Comparison of ENCODE assay signal across 25 cellular contexts in genomic region chr18:59706499-59706898, GRCh38. TPM values are rescaled to one million over a fixed set of nuclear protein-coding genes. Genes with fewer than 3 reads are reported as not detected.
"Had no signal": no experiment of that assay in that cellular context is flagged by ENCODE, and none has a peak within 500 bp of the region (broad histone marks: within the 10 kb centered on the region; RNA-seq: fewer than 3 reads in every experiment).

No MANE protein-coding gene starts in this region.

- H3K4me3 ChIP-seq: cardiac muscle cell, hepatocyte, right lobe of liver, thoracic aorta, upper lobe of left lung had no signal

- H2AFZ ChIP-seq: hepatocyte had no signal

- H3K79me2 ChIP-seq: hepatocyte had no signal

- H3K9me3 ChIP-seq: right lobe of liver, thoracic aorta, upper lobe of left lung had no signal

- H3K4me1 ChIP-seq: right lobe of liver, upper lobe of left lung had no signal

- H3K4me3 Mint-ChIP-seq: activated CD8-positive, alpha-beta T cell treated with anti-CD3 and anti-CD28 coated beads, Interleukin-2, amount 10 ng/mL, durations not matched to agents 7 days and 5 days; activated naive CD8-positive, alpha-beta T cell treated with anti-CD3 and anti-CD28 coated beads, Interleukin-2, amount 50 U/mL, for 24 hours; activated T-helper 1 cell treated with anti-CD3 and anti-CD28 coated beads, Interleukin-12 subunit alpha, Interleukin-12 subunit beta, Interleukin-2, Interleukin-4 antibody, amounts not matched to agents 30 ng/mL and 10 ng/mL and 1 ng/mL, durations not matched to agents 14 hours and 24 hours and 36 hours; immature natural killer cell; naive B cell; stimulated activated naive B cell treated with anti-CD40 and anti-IgM and Interleukin-4, amounts not matched to agents 10 μg/mL and 1 μg/mL and 100 μg/mL, for 72 hours had no signal

- H3K4me2 ChIP-seq: hepatocyte had no signal

- ATAC-seq: activated CD8-positive, alpha-beta T cell treated with anti-CD3 and anti-CD28 coated beads, Interleukin-2, amount 10 ng/mL, durations not matched to agents 7 days and 5 days; activated naive CD8-positive, alpha-beta T cell treated with anti-CD3 and anti-CD28 coated beads, Interleukin-2, amount 50 U/mL, for 24 hours; left cardiac atrium; right lobe of liver; stimulated activated naive B cell treated with anti-CD40 and anti-IgM and Interleukin-4, amounts not matched to agents 10 μg/mL and 1 μg/mL and 100 μg/mL, for 72 hours had no signal

- H3K27me3 Mint-ChIP-seq: activated naive CD8-positive, alpha-beta T cell treated with anti-CD3 and anti-CD28 coated beads, Interleukin-2, amount 50 U/mL, for 24 hours had no signal

- H3K36me3 ChIP-seq: cardiac muscle cell, right lobe of liver, thoracic aorta, upper lobe of left lung had no signal

- DNase-seq: activated CD4-positive, alpha-beta T cell treated with anti-CD3 and anti-CD28 coated beads for 1 hour; activated CD4-positive, alpha-beta T cell treated with anti-CD3 and anti-CD28 coated beads, Interleukin-2, amount 50 U/mL, for 1 hour; activated CD8-positive, alpha-beta T cell treated with anti-CD3 and anti-CD28 coated beads, Interleukin-2, amount 10 ng/mL, durations not matched to agents 7 days and 5 days; activated gamma-delta T cell; activated naive CD4-positive, alpha-beta T cell treated with anti-CD3 and anti-CD28 coated beads, Interleukin-2, amount 50 U/mL, for 16 hours; activated naive CD8-positive, alpha-beta T cell treated with anti-CD3 and anti-CD28 coated beads, Interleukin-2, amount 50 U/mL, for 24 hours; erythroblast; foreskin melanocyte; glutamatergic neuron; immature natural killer cell; left cardiac atrium; mesenchymal stem cell; naive B cell; occipital lobe; right lobe of liver; small intestine; stimulated activated CD4-positive, alpha-beta T cell treated with anti-CD3 and anti-CD28 coated beads, Interleukin-15, amount 100 ng/mL, for 24 hours; stimulated activated naive B cell treated with anti-CD40 and anti-IgM and Interleukin-4, amounts not matched to agents 10 μg/mL and 1 μg/mL and 100 μg/mL, for 72 hours; upper lobe of left lung had no signal

- H3K27ac ChIP-seq: cardiac muscle cell, hepatocyte, right lobe of liver, thoracic aorta, upper lobe of left lung, VCaP had no signal

- H3K4me1 Mint-ChIP-seq: activated naive CD8-positive, alpha-beta T cell treated with anti-CD3 and anti-CD28 coated beads, Interleukin-2, amount 50 U/mL, for 24 hours; immature natural killer cell; naive B cell; stimulated activated naive B cell treated with anti-CD40 and anti-IgM and Interleukin-4, amounts not matched to agents 10 μg/mL and 1 μg/mL and 100 μg/mL, for 72 hours had no signal

- H3K36me3 Mint-ChIP-seq: immature natural killer cell; naive B cell; stimulated activated naive B cell treated with anti-CD40 and anti-IgM and Interleukin-4, amounts not matched to agents 10 μg/mL and 1 μg/mL and 100 μg/mL, for 72 hours had no signal

- FAIRE-seq: small intestine had no signal

- H3K9me3 Mint-ChIP-seq: activated naive CD8-positive, alpha-beta T cell treated with anti-CD3 and anti-CD28 coated beads, Interleukin-2, amount 50 U/mL, for 24 hours; activated T-helper 1 cell treated with anti-CD3 and anti-CD28 coated beads, Interleukin-12 subunit alpha, Interleukin-12 subunit beta, Interleukin-2, Interleukin-4 antibody, amounts not matched to agents 30 ng/mL and 10 ng/mL and 1 ng/mL, durations not matched to agents 14 hours and 24 hours and 36 hours; stimulated activated naive B cell treated with anti-CD40 and anti-IgM and Interleukin-4, amounts not matched to agents 10 μg/mL and 1 μg/mL and 100 μg/mL, for 72 hours had no signal

- H3K27me3 ChIP-seq: right lobe of liver, upper lobe of left lung had no signal

- H3K27ac Mint-ChIP-seq: activated CD8-positive, alpha-beta T cell treated with anti-CD3 and anti-CD28 coated beads, Interleukin-2, amount 10 ng/mL, durations not matched to agents 7 days and 5 days; activated naive CD8-positive, alpha-beta T cell treated with anti-CD3 and anti-CD28 coated beads, Interleukin-2, amount 50 U/mL, for 24 hours; activated T-helper 1 cell treated with anti-CD3 and anti-CD28 coated beads, Interleukin-12 subunit alpha, Interleukin-12 subunit beta, Interleukin-2, Interleukin-4 antibody, amounts not matched to agents 30 ng/mL and 10 ng/mL and 1 ng/mL, durations not matched to agents 14 hours and 24 hours and 36 hours; immature natural killer cell; stimulated activated naive B cell treated with anti-CD40 and anti-IgM and Interleukin-4, amounts not matched to agents 10 μg/mL and 1 μg/mL and 100 μg/mL, for 72 hours had no signal

RNA-seq across cellular contexts. Expression of gene CCBE1, which starts 9.3 kb away (rescaled TPM):
- total RNA-seq: activated CD8-positive, alpha-beta T cell treated with anti-CD3 and anti-CD28 coated beads, Interleukin-2, amount 10 ng/mL, durations not matched to agents 7 days and 5 days; activated T-helper 1 cell treated with anti-CD3 and anti-CD28 coated beads, Interleukin-12 subunit alpha, Interleukin-12 subunit beta, Interleukin-2, Interleukin-4 antibody, amounts not matched to agents 30 ng/mL and 10 ng/mL and 1 ng/mL, durations not matched to agents 14 hours and 24 hours and 36 hours; T-helper 2 cell treated with Interferon-gamma antibody and Interleukin-4, amounts not matched to agents 100 ng/mL and 5 ng/mL, for 36 hours had no signal
